Comparison of ENCODE assay signal across 8 cellular contexts in genomic region chr12:49110191-49111155, GRCh38. TPM values are rescaled to one million over a fixed set of nuclear protein-coding genes. Genes with fewer than 3 reads are reported as not detected.
A peak's percentile ranks its signal among the peaks of the same experiment; 100 is the strongest.
DNase-seq lines count a peak whose midpoint lies in the region; ATAC-seq and TF ChIP-seq lines count a peak whose summit lies in the region.

Gene LMBR1L (minus strand): TSS chr12:49110847. CDS start chr12:49110555, 292 bp downstream.

- peaks cover 39% of the 10 kb centered on the region for H3K79me2 ChIP-seq in DND-41 (ENCODE audit: insufficient read depth, low read length)
- no peaks in the 10 kb centered on the region for H3K79me2 ChIP-seq in KMS-11 (ENCODE audit: insufficient read depth, low read depth)

- H3K9me3 ChIP-seq in DND-41 (ENCODE audit: insufficient read depth, low read length, severe bottlenecking) (no peaks in the 10 kb centered on the region), Peyer's patch (no peaks in the 10 kb centered on the region), esophagus (ENCODE audit: control insufficient read depth in 2 of 2, insufficient read depth in 1 of 2, low read depth in 1 of 2, low read length in 1 of 2) (no peaks in the 10 kb centered on the region), muscle layer of colon (ENCODE audit: low read length) (no peaks in the 10 kb centered on the region)

- 0% methylated on average over 62 to 65 of the region's 65 CpGs for WGBS in esophagus, 2 donors

- H3K9ac ChIP-seq in DND-41 (ENCODE audit: low read depth, low read length): peak within 1 kb of the TSS; percentile 85
- H3K9ac ChIP-seq in KMS-11: peak within 1 kb of the TSS; percentile 19; the same call in 1 of the 2 replicates
- peak within 1 kb of the TSS; percentile 98 for H3K9ac ChIP-seq in muscle layer of colon (ENCODE audit: low read length)

- peak; percentile 59 for TF ChIP-seq CTCF in DND-41 (IDR thresholded peaks at IDR 0.05; ENCODE audit: borderline replicate concordance, extremely low read depth, low read length, poor library complexity, severe bottlenecking)
- TF ChIP-seq CTCF in KMS-11 (conservative IDR thresholded peaks at IDR 0.05; ENCODE audit: low read depth, low read length): no peak
- peak; percentile 25 to 72 (median 62) for TF ChIP-seq CTCF in Peyer's patch (IDR thresholded peaks at IDR 0.05)

- peak within 1 kb of the TSS; percentile 82 for H3K27ac ChIP-seq in DND-41 (ENCODE audit: low read length)
- H3K27ac ChIP-seq in KMS-11: peak within 1 kb of the TSS; percentile 17; the same call in 1 of the 2 replicates
- peak within 1 kb of the TSS; percentile 92 to 98 (median 94) for H3K27ac ChIP-seq in Peyer's patch
- peak within 1 kb of the TSS; percentile 93 to 97 for H3K27ac ChIP-seq in esophagus (ENCODE audit: low read depth in 2 of 2, low read length in 1 of 2)
- H3K27ac ChIP-seq in muscle layer of colon (ENCODE audit: low read depth, low read length): peak within 1 kb of the TSS; percentile 99

- H3K27me3 ChIP-seq in DND-41 (ENCODE audit: insufficient read depth, low read length, poor library complexity) (no peaks in the 10 kb centered on the region), KMS-11 (ENCODE audit: insufficient read depth, low read depth) (no peaks in the 10 kb centered on the region), Peyer's patch (no peaks in the 10 kb centered on the region), esophagus (ENCODE audit: control insufficient read depth in 1 of 2, insufficient read depth in 2 of 2, low read length in 2 of 2) (no peaks in the 10 kb centered on the region), muscle layer of colon (ENCODE audit: control insufficient read depth in 1 of 2, insufficient read depth in 2 of 2, low read length in 2 of 2) (no peaks in the 10 kb centered on the region)

- H4K20me1 ChIP-seq in DND-41 (ENCODE audit: insufficient read depth, low read length) (peaks cover 20% of the 10 kb centered on the region), KMS-11 (ENCODE audit: insufficient read depth) (no peaks in the 10 kb centered on the region)

- H3K36me3 ChIP-seq in DND-41 (ENCODE audit: insufficient read depth, low read length) (peaks cover 23% of the 10 kb centered on the region), KMS-11 (ENCODE audit: insufficient read depth) (no peaks in the 10 kb centered on the region), Peyer's patch (peaks cover 0 to 15% (median 0%) of the 10 kb centered on the region in 3 donors), esophagus (ENCODE audit: control insufficient read depth in 2 of 2, insufficient read depth in 2 of 2, low read length in 1 of 2) (peaks cover 0 to 6% of the 10 kb centered on the region in 2 donors), muscle layer of colon (ENCODE audit: insufficient read depth, low read length) (peaks cover 12% of the 10 kb centered on the region)

- H3K4me3 ChIP-seq in DND-41 (ENCODE audit: low read depth in 1 of 2, low read length in 2 of 2) (peak within 1 kb of the TSS; percentile 81 to 90; a peak in 3 of 4 replicates), KMS-11 (IDR thresholded peaks at IDR 0.05; ENCODE audit: insufficient read depth, low read depth, low read length) (no peak within 1 kb of the TSS), Peyer's patch (peak within 1 kb of the TSS; percentile 78 to 93 (median 85)), esophagus (ENCODE audit: low read depth in 1 of 2, low read length in 2 of 2) (peak within 1 kb of the TSS; percentile 82 to 90), muscle layer of colon (ENCODE audit: low read depth in 1 of 2, low read length in 2 of 2) (peak within 1 kb of the TSS; percentile 91 to 100)

- DNase-seq in DND-41 (peak; percentile 96), Peyer's patch (peak; percentile 94 to 99 (median 98))
- DNase-seq in activated T-cell treated with anti-CD3 and anti-CD28 coated beads, Interleukin-2, amount 50 U/mL, for 48 hours: peak; percentile 96 to 97
- DNase-seq in stimulated activated CD8-positive, alpha-beta memory T cell treated with anti-CD3 and anti-CD28 coated beads, Interleukin-7, amount 100 ng/mL, for 24 hours (ENCODE audit: low read depth): peak; percentile 91

- H2AFZ ChIP-seq in DND-41 (ENCODE audit: low read depth, low read length): peak within 1 kb of the TSS; percentile 86
- peak within 1 kb of the TSS; percentile 88 for H2AFZ ChIP-seq in KMS-11 (ENCODE audit: low read depth)

- H3K4me1 ChIP-seq in DND-41 (ENCODE audit: insufficient read depth, low read length): peaks cover 26% of the 10 kb centered on the region
- H3K4me1 ChIP-seq in KMS-11 (ENCODE audit: low read depth, poor library complexity, severe bottlenecking): peaks cover 11% of the 10 kb centered on the region
- H3K4me1 ChIP-seq in Peyer's patch: peaks cover 0 to 21% (median 0%) of the 10 kb centered on the region in 4 donors
- peaks cover 9 to 13% of the 10 kb centered on the region in 2 donors for H3K4me1 ChIP-seq in esophagus (ENCODE audit: control insufficient read depth in 2 of 2, insufficient read depth in 2 of 2, low read length in 1 of 2)
- peaks cover 42% of the 10 kb centered on the region for H3K4me1 ChIP-seq in muscle layer of colon (ENCODE audit: insufficient read depth, low read length)

- H3K4me2 ChIP-seq in DND-41 (ENCODE audit: insufficient read depth, low read length): peak within 1 kb of the TSS; percentile 92
- peak within 1 kb of the TSS; percentile 78 for H3K4me2 ChIP-seq in KMS-11

- peak; percentile 98 for ATAC-seq in DND-41 (ENCODE audit: insufficient read depth, low read depth)
- peak; percentile 99 for ATAC-seq in GM21737 (IDR thresholded peaks at IDR 0.05; ENCODE audit: unreplicated experiment)

- peak; percentile 80 to 94 for TF ChIP-seq POLR2A in Peyer's patch (IDR thresholded peaks at IDR 0.05)

RNA-seq across cellular contexts. Expression of gene LMBR1L, which starts in this region (rescaled TPM):
- total RNA-seq in Peyer's patch: 10 to 100 TPM; 34.7 to 93.7 (median 84.7) TPM
- polyA plus RNA-seq in esophagus: 10 to 100 TPM; 28.3 to 36.2 TPM

Comparison
In these comparisons a context has a peak if more than half of its experiments do, and no peak if none do; other contexts are left out.
1. H3K27ac ChIP-seq: peak in every context shown above with its lines; median percentile 99 in muscle layer of colon; 95 in esophagus; 94 in Peyer's patch; 82 in DND-41; 17 in KMS-11.
2. H3K9ac ChIP-seq: peak in every context shown above with its lines; median percentile 98 in muscle layer of colon; 85 in DND-41; 19 in KMS-11.